Comparison of ENCODE assay signal across 8 cellular contexts in the genomic region with DNA sequence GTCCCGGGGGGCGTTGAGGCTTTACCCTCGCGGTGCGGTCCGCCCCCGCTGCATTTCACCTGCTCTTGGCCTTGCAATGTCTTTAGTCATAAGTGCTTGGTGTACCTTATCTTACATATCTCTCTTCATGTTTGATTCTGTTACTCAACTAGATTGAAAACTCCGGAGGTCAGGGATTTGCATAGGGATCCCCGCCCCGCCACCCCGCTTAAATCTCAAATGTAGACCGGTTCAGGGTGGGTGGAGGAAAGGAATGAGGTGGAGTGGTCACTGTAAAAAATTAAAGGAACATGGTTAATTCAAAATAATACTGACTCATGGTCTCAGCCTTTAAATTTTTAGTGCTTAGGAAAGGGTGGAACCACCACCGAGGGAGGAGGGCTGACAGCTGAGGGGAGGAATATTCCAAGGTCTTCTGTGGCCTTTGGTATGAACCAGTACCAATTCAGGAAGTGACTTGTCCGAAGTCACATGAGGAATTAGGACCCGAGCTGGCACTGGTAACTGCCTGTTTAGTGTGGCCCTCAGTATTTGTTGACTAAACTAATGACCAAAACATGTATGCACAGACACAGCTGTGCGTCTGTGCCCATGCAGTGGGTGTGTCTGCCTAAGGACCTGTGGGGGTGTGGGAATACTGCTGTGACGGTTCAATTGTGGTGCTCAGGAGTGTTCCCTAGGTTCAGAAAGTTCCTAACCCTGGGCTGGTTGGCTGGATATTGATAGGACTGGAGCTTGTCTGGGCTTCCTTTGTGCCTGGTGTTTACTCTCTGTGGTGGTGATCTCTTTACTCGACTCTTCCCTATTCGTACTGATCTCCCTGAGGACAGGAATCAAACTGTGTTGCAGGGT. TPM values are rescaled to one million over a fixed set of nuclear protein-coding genes. Genes with fewer than 3 reads are reported as not detected.
DNase-seq lines count a peak whose midpoint lies in the region; TF ChIP-seq lines count a peak whose summit lies in the region.

No MANE protein-coding gene starts in this region.

- no peaks in the 10 kb centered on the region for H3K36me3 ChIP-seq in fibroblast of lung (ENCODE audit: control insufficient read depth, insufficient read depth, low read length)

- CTCF ChIA-PET in activated CD4-positive, alpha-beta memory T cell treated with anti-CD3 and anti-CD28 coated beads, Interleukin-2, amount 10 ng/mL, durations not matched to agents 7 days and 5 days (lab: Charles Lee) = interaction anchor here (1.1 kb wide), 1 partner anchor 30 kb away, joined by 3 read pairs; no protein-coding TSS in a partner anchor

- H4K20me1 ChIP-seq in fibroblast of lung (ENCODE audit: control insufficient read depth, extremely low read depth, insufficient read depth, low read length) = no peaks in the 10 kb centered on the region

- peak overlapping the region; percentile 86 for H3K4me3 Mint-ChIP-seq in activated CD4-positive, alpha-beta memory T cell treated with anti-CD3 and anti-CD28 coated beads, Interleukin-2, amount 10 ng/mL, durations not matched to agents 7 days and 5 days
- H3K4me3 Mint-ChIP-seq in nephron progenitor cell = peak overlapping the region; percentile 94
- H3K4me3 Mint-ChIP-seq in type B pancreatic cell = peak overlapping the region; percentile 97

- peak; percentile 27 for DNase-seq in NCI-H345 (lab: John Stamatoyannopoulos, UW)
- DNase-seq in NCI-H345 treated with DMSO at 0.1 percent for 48 hours (lab: John Stamatoyannopoulos, UW; ENCODE audit: unreplicated experiment) = no peak
- no peak for DNase-seq in HFF-Myc (ENCODE audit: extremely low read depth, low read depth)
- DNase-seq in MV-4-11 (lab: John Stamatoyannopoulos, UW) = peak; percentile 79
- DNase-seq in activated CD4-positive, alpha-beta memory T cell treated with anti-CD3 and anti-CD28 coated beads, Interleukin-2, amount 10 ng/mL, durations not matched to agents 7 days and 5 days = peak; percentile 33
- peak; percentile 33 to 52 for DNase-seq in fibroblast of lung (ENCODE audit: low read depth in 2 of 2)
- DNase-seq in nephron progenitor cell = peak; percentile 5
- DNase-seq in type B pancreatic cell (ENCODE audit: extremely low spot score, unreplicated experiment) = no peak

- peak overlapping the region; percentile 3 for H2AFZ ChIP-seq in fibroblast of lung (ENCODE audit: low read length)

- peaks cover 53% of the 10 kb centered on the region for H3K4me1 Mint-ChIP-seq in activated CD4-positive, alpha-beta memory T cell treated with anti-CD3 and anti-CD28 coated beads, Interleukin-2, amount 10 ng/mL, durations not matched to agents 7 days and 5 days
- H3K4me1 Mint-ChIP-seq in nephron progenitor cell (peaks cover 40% of the 10 kb centered on the region), type B pancreatic cell (ENCODE audit: unreplicated experiment) (peaks cover 32% of the 10 kb centered on the region)

- POLR2A ChIA-PET in activated CD4-positive, alpha-beta memory T cell treated with anti-CD3 and anti-CD28 coated beads, Interleukin-2, amount 10 ng/mL, durations not matched to agents 7 days and 5 days (lab: Charles Lee) = interaction anchor here (0.7 to 5.7 kb wide), 2 partner anchors 9 to 13 kb away, joined by 3 to 115 read pairs; a partner anchor contains a TSS

- H3K27me3 Mint-ChIP-seq in activated CD4-positive, alpha-beta memory T cell treated with anti-CD3 and anti-CD28 coated beads, Interleukin-2, amount 10 ng/mL, durations not matched to agents 7 days and 5 days = no peaks in the 10 kb centered on the region
- no peaks in the 10 kb centered on the region for H3K27me3 Mint-ChIP-seq in nephron progenitor cell (ENCODE audit: low read depth, poor library complexity)
- H3K27me3 Mint-ChIP-seq in type B pancreatic cell = no peaks in the 10 kb centered on the region

- H3K4me3 ChIP-seq in HFF-Myc (replicated peaks; ENCODE audit: low read depth, low read length) (peak overlapping the region; percentile 97), fibroblast of lung (replicated peaks in 1 of 4; ENCODE audit: control extremely low read depth in 1 of 4, insufficient read depth in 1 of 4, low read depth in 3 of 4, low read length in 4 of 4) (peak overlapping the region; percentile 74 to 97 (median 90))

- H3K27ac ChIP-seq in fibroblast of lung (ENCODE audit: insufficient read depth, low read length) = peak overlapping the region; percentile 85

- TF ChIP-seq CTCF in HFF-Myc (IDR thresholded peaks at IDR 0.05; ENCODE audit: low read depth, low read length, missing control alignments) = no peak
- TF ChIP-seq CTCF in fibroblast of lung (conservative IDR thresholded peaks at IDR 0.05 in 1 of 2, IDR thresholded peaks at IDR 0.05 in 1 of 2; ENCODE audit: low read depth in 1 of 2, low read length in 2 of 2) = no peak
- no peak for TF ChIP-seq CTCF in nephron progenitor cell (IDR thresholded peaks at IDR 0.05)
- TF ChIP-seq CTCF in type B pancreatic cell (conservative IDR thresholded peaks at IDR 0.05) = no peak

- peaks cover 25% of the 10 kb centered on the region for H3K36me3 Mint-ChIP-seq in activated CD4-positive, alpha-beta memory T cell treated with anti-CD3 and anti-CD28 coated beads, Interleukin-2, amount 10 ng/mL, durations not matched to agents 7 days and 5 days (ENCODE audit: low read depth)
- peaks cover 25% of the 10 kb centered on the region for H3K36me3 Mint-ChIP-seq in nephron progenitor cell (ENCODE audit: low read depth)
- H3K36me3 Mint-ChIP-seq in type B pancreatic cell = peaks cover 8% of the 10 kb centered on the region

- H3K4me2 ChIP-seq in fibroblast of lung (ENCODE audit: extremely low read depth, insufficient read depth, low read length) = peak overlapping the region; percentile 98

- H3K79me2 ChIP-seq in fibroblast of lung (ENCODE audit: control insufficient read depth, insufficient read depth, low read length) = peaks cover 59% of the 10 kb centered on the region

- no peaks in the 10 kb centered on the region for H3K27me3 ChIP-seq in fibroblast of lung (ENCODE audit: control insufficient read depth, insufficient read depth, low read length)

- H3K27ac Mint-ChIP-seq in activated CD4-positive, alpha-beta memory T cell treated with anti-CD3 and anti-CD28 coated beads, Interleukin-2, amount 10 ng/mL, durations not matched to agents 7 days and 5 days = peak overlapping the region; percentile 93
- H3K27ac Mint-ChIP-seq in nephron progenitor cell (peak overlapping the region; percentile 55), type B pancreatic cell (peak overlapping the region; percentile 96)

- H3K9me3 Mint-ChIP-seq in activated CD4-positive, alpha-beta memory T cell treated with anti-CD3 and anti-CD28 coated beads, Interleukin-2, amount 10 ng/mL, durations not matched to agents 7 days and 5 days = no peaks in the 10 kb centered on the region
- H3K9me3 Mint-ChIP-seq in nephron progenitor cell (no peaks in the 10 kb centered on the region), type B pancreatic cell (no peaks in the 10 kb centered on the region)

- H3K9me3 ChIP-seq in fibroblast of lung (ENCODE audit: control insufficient read depth, insufficient read depth, low read depth, low read length) = no peaks in the 10 kb centered on the region

- H3K4me1 ChIP-seq in fibroblast of lung (ENCODE audit: control insufficient read depth, extremely low read depth, insufficient read depth, low read length) = peaks cover 9% of the 10 kb centered on the region

- peak overlapping the region; percentile 93 for H3K9ac ChIP-seq in fibroblast of lung (ENCODE audit: insufficient read depth, low read length)

RNA-seq across cellular contexts. Expression of a gene that starts 1.0 kb away (rescaled TPM):
- total RNA-seq in activated CD4-positive, alpha-beta memory T cell treated with anti-CD3 and anti-CD28 coated beads, Interleukin-2, amount 10 ng/mL, durations not matched to agents 7 days and 5 days = 10 to 100 TPM; 72.0 to 73.0 TPM
- total RNA-seq in fibroblast of lung = 75.8 and 94.0 TPM in 2 replicates
- 79.6 and 86.0 TPM in 2 replicates for polyA plus RNA-seq in fibroblast of lung
- polyA plus RNA-seq in fibroblast of lung (2012) = 48.9 and 51.7 TPM in 2 replicates
- polyA minus RNA-seq in fibroblast of lung (ENCODE audit: low replicate concordance) = 74.7 and 131 TPM in 2 replicates
- total RNA-seq in type B pancreatic cell (ENCODE audit: low replicate concordance) = 43.4 and 49.2 TPM in 2 replicates

RNA-seq across cellular contexts. Expression of a gene that starts 12.9 kb away (rescaled TPM):
- total RNA-seq in activated CD4-positive, alpha-beta memory T cell treated with anti-CD3 and anti-CD28 coated beads, Interleukin-2, amount 10 ng/mL, durations not matched to agents 7 days and 5 days = 10 to 100 TPM; 44.4 to 44.5 TPM
- total RNA-seq in fibroblast of lung (71.2 and 79.1 TPM in 2 replicates), type B pancreatic cell (ENCODE audit: low replicate concordance) (97.2 and 104 TPM in 2 replicates)
- polyA plus RNA-seq in fibroblast of lung = 87.8 and 95.8 TPM in 2 replicates
- polyA plus RNA-seq in fibroblast of lung (2012) = 62.2 and 65.9 TPM in 2 replicates
- 176 and 199 TPM in 2 replicates for polyA minus RNA-seq in fibroblast of lung (ENCODE audit: low replicate concordance)

Comparison
In these comparisons a context has a peak if more than half of its experiments do, and no peak if none do; other contexts are left out.
1. DNase-seq: peak in NCI-H345 (single experiment), MV-4-11 (single experiment), activated CD4-positive, alpha-beta memory T cell treated with anti-CD3 and anti-CD28 coated beads, Interleukin-2, amount 10 ng/mL, durations not matched to agents 7 days and 5 days (single experiment), fibroblast of lung (2 of 2) and nephron progenitor cell (single experiment); none in NCI-H345 treated with DMSO at 0.1 percent for 48 hours (single experiment), HFF-Myc (single experiment) and type B pancreatic cell (single experiment).
2. Peak in every context shown above with its lines, with median percentiles within 50 percentile points of each other: H3K27ac Mint-ChIP-seq and H3K4me3 Mint-ChIP-seq.